Comparison of ENCODE assay signal across 1 cellular context in the genomic region with DNA sequence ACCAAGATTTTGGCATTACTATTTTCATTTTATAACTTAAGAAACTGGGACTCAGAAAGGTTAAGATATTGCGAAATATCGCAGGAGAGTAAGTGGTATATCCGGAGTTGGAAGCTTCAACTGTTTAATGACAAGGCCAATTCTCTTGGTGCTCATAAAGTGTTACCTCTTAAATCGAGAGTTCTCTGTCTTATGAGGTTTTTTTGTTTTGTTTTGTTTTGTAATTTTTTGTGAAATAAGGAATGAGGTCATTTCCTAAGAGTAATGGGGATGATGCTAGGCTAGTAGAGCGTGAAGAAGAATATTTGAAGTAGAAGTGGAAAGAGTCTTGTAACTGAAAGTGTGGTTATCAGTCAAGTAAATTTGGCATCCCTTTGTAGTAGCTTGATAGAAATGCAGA.
TF ChIP-seq lines count a peak whose summit lies in the region.

No MANE protein-coding gene starts in this region.

TF ChIP-seq in GM23338, 12 proteins besides CTCF, POLR2A, EP300 and RAD21 (continued from another document):
- TF ChIP-seq, protein P1, sequence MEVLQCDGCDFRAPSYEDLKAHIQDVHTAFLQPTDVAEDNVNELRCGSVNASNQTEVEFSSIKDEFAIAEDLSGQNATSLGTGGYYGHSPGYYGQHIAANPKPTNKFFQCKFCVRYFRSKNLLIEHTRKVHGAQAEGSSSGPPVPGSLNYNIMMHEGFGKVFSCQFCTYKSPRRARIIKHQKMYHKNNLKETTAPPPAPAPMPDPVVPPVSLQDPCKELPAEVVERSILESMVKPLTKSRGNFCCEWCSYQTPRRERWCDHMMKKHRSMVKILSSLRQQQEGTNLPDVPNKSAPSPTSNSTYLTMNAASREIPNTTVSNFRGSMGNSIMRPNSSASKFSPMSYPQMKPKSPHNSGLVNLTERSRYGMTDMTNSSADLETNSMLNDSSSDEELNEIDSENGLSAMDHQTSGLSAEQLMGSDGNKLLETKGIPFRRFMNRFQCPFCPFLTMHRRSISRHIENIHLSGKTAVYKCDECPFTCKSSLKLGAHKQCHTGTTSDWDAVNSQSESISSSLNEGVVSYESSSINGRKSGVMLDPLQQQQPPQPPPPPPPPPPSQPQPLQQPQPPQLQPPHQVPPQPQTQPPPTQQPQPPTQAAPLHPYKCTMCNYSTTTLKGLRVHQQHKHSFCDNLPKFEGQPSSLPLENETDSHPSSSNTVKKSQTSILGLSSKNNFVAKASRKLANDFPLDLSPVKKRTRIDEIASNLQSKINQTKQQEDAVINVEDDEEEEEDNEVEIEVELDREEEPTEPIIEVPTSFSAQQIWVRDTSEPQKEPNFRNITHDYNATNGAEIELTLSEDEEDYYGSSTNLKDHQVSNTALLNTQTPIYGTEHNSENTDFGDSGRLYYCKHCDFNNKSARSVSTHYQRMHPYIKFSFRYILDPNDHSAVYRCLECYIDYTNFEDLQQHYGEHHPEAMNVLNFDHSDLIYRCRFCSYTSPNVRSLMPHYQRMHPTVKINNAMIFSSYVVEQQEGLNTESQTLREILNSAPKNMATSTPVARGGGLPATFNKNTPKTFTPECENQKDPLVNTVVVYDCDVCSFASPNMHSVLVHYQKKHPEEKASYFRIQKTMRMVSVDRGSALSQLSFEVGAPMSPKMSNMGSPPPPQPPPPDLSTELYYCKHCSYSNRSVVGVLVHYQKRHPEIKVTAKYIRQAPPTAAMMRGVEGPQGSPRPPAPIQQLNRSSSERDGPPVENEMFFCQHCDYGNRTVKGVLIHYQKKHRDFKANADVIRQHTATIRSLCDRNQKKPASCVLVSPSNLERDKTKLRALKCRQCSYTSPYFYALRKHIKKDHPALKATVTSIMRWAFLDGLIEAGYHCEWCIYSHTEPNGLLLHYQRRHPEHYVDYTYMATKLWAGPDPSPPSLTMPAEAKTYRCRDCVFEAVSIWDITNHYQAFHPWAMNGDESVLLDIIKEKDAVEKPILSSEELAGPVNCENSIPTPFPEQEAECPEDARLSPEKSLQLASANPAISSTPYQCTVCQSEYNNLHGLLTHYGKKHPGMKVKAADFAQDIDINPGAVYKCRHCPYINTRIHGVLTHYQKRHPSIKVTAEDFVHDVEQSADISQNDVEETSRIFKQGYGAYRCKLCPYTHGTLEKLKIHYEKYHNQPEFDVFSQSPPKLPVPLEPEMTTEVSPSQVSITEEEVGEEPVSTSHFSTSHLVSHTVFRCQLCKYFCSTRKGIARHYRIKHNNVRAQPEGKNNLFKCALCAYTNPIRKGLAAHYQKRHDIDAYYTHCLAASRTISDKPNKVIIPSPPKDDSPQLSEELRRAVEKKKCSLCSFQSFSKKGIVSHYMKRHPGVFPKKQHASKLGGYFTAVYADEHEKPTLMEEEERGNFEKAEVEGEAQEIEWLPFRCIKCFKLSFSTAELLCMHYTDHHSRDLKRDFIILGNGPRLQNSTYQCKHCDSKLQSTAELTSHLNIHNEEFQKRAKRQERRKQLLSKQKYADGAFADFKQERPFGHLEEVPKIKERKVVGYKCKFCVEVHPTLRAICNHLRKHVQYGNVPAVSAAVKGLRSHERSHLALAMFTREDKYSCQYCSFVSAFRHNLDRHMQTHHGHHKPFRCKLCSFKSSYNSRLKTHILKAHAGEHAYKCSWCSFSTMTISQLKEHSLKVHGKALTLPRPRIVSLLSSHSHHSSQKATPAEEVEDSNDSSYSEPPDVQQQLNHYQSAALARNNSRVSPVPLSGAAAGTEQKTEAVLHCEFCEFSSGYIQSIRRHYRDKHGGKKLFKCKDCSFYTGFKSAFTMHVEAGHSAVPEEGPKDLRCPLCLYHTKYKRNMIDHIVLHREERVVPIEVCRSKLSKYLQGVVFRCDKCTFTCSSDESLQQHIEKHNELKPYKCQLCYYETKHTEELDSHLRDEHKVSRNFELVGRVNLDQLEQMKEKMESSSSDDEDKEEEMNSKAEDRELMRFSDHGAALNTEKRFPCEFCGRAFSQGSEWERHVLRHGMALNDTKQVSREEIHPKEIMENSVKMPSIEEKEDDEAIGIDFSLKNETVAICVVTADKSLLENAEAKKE (CRISPR knock-in tag; IDR thresholded peaks at IDR 0.05), result no peak
- no peak for TF ChIP-seq STAT1 (IDR thresholded peaks at IDR 0.05; ENCODE audit: unreplicated experiment)
- TF ChIP-seq ZNF331 (CRISPR knock-in tag; IDR thresholded peaks at IDR 0.05; ENCODE audit: low read depth), result no peak
